ENCODE assay signal across 18 cellular contexts in the genomic region with DNA sequence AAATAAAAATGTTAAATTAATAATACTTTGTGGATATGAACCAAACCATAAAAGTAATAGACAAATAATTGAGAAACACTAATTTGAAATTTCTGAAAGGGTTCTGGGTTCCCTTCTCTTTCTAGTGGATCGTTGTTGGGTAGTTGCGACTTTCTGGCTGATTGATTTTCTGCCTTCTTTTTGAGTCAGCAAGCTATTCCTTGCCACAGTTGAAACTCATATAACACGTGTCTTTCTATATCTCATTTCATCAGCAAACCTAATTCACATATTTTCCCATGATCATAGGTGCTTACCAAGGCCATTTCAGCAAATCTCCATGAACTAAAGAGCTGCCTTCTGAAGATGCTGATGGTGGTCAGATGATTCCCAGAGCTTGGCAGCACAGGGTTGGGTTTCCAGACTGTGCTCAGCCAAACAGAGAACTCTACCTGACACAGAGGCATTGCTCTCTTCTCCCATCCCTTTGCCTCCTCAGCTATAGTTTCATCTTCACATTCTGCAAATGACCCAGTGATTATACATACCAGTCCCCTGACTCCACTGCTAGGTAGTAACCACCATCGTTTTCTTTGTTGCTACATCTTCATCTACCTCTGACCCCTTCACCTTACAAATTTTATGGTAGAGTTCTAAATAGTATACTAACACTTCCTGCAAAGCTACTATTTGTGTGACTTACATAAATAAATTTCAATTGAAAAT.
A peak's percentile ranks its signal among the peaks of the same experiment; 100 is the strongest.
DNase-seq lines count a peak whose midpoint lies in the region; ATAC-seq and TF ChIP-seq lines count a peak whose summit lies in the region.
"Had no signal": no experiment of that assay in that cellular context is flagged by ENCODE, and none has a peak within 500 bp of the region (broad histone marks: within the 10 kb centered on the region; RNA-seq: fewer than 3 reads in every experiment).

No MANE protein-coding gene starts in this region.

- no TSS peak for BruUV-seq in Caco-2 (replicated peaks; lab: Mats Ljungman, UMichigan)

- no peak overlapping the region for H3K4me3 ChIP-seq in Caco-2 (ENCODE audit: low read depth, low read length)
- no peak overlapping the region for H3K4me3 ChIP-seq in SJCRH30
- no peak overlapping the region for H3K4me3 ChIP-seq in esophagus muscularis mucosa
- H3K4me3 ChIP-seq: adrenal gland, HAP-1 had no signal

- H3K27me3 ChIP-seq in Caco-2 (replicated peaks; ENCODE audit: control insufficient read depth, insufficient read depth, low read length) (no peaks in the 10 kb centered on the region), SJCRH30 (no peaks in the 10 kb centered on the region), esophagus muscularis mucosa (no peaks in the 10 kb centered on the region)
- H3K27me3 ChIP-seq: adrenal gland had no signal

- H3K9me3 ChIP-seq in Caco-2 (no peaks in the 10 kb centered on the region), SJCRH30 (replicated peaks) (no peaks in the 10 kb centered on the region), esophagus muscularis mucosa (no peaks in the 10 kb centered on the region)
- H3K9me3 ChIP-seq: adrenal gland, HAP-1 had no signal

- H3K36me3 Mint-ChIP-seq in Caco-2 (ENCODE audit: insufficient read depth, unreplicated experiment) (no peaks in the 10 kb centered on the region), immature natural killer cell (no peaks in the 10 kb centered on the region)

- intact Hi-C loops in Caco-2 (cut with micrococcal nuclease; ENCODE audit: unreplicated experiment) (no loop called here), esophagus muscularis mucosa (cut with DNase I) (no loop called here)

- POLR2A ChIA-PET in Caco-2 (lab: Charles Lee): no interaction called here

- CTCF ChIA-PET in Caco-2 (lab: Charles Lee): no interaction called here

- ATAC-seq in GM19043 (IDR thresholded peaks at IDR 0.05; ENCODE audit: low read depth, unreplicated experiment) (peak; percentile 70), GM21717 (IDR thresholded peaks at IDR 0.05; ENCODE audit: unreplicated experiment) (peak; percentile 63), HG03095 (IDR thresholded peaks at IDR 0.05; ENCODE audit: unreplicated experiment) (peak; percentile 78)
- ATAC-seq: Right ventricle myocardium inferior had no signal

- H3K4me1 ChIP-seq in Caco-2 (peaks cover 9% of the 10 kb centered on the region), SJCRH30 (no peaks in the 10 kb centered on the region), esophagus muscularis mucosa (no peaks in the 10 kb centered on the region)
- H3K4me1 ChIP-seq: adrenal gland, HAP-1 had no signal

- H3K9me3 Mint-ChIP-seq in Caco-2 (ENCODE audit: unreplicated experiment) (no peaks in the 10 kb centered on the region), immature natural killer cell (peaks cover 0 to 8% (median 0%) of the 10 kb centered on the region in 6 donors)
- H3K9me3 Mint-ChIP-seq: activated CD4-positive, alpha-beta T cell treated with anti-CD3 and anti-CD28 coated beads, Interleukin-2, amount 10 ng/mL, durations not matched to agents 7 days and 5 days had no signal

- no peak for TF ChIP-seq POLR2A in esophagus muscularis mucosa (IDR thresholded peaks at IDR 0.05; ENCODE audit: low read depth)

- TF ChIP-seq CTCF in Caco-2 (IDR thresholded peaks at IDR 0.05; ENCODE audit: insufficient read depth in 1 of 2, low read depth in 1 of 2, low read length in 1 of 2, severe bottlenecking in 1 of 2, unreplicated experiment in 1 of 2) (no peak), esophagus muscularis mucosa (IDR thresholded peaks at IDR 0.05) (no peak)

- H3K27ac Mint-ChIP-seq in Caco-2 (ENCODE audit: unreplicated experiment) (peak overlapping the region; percentile 45), immature natural killer cell (no peak overlapping the region)
- H3K27ac Mint-ChIP-seq: activated CD4-positive, alpha-beta T cell treated with anti-CD3 and anti-CD28 coated beads, Interleukin-2, amount 10 ng/mL, durations not matched to agents 7 days and 5 days; activated T-cell treated with anti-CD3 and anti-CD28 coated beads, Interleukin-2, amount 50 U/mL, for 72 hours had no signal

- H3K4me1 Mint-ChIP-seq in Caco-2 (ENCODE audit: low read depth, unreplicated experiment) (no peaks in the 10 kb centered on the region), immature natural killer cell (no peaks in the 10 kb centered on the region)
- H3K4me1 Mint-ChIP-seq: activated CD4-positive, alpha-beta T cell treated with anti-CD3 and anti-CD28 coated beads, Interleukin-2, amount 10 ng/mL, durations not matched to agents 7 days and 5 days had no signal

- H3K36me3 ChIP-seq in Caco-2 (ENCODE audit: control insufficient read depth, insufficient read depth, low read length) (no peaks in the 10 kb centered on the region), SJCRH30 (no peaks in the 10 kb centered on the region), esophagus muscularis mucosa (no peaks in the 10 kb centered on the region)
- H3K36me3 ChIP-seq: adrenal gland, HAP-1 had no signal

- DNase-seq in Caco-2 (no peak), SJCRH30 (no peak), immature natural killer cell (no peak), esophagus muscularis mucosa (ENCODE audit: extremely low spot score) (no peak)
- DNase-seq in central memory CD4-positive, alpha-beta T cell: no peak
- DNase-seq: activated CD4-positive, alpha-beta T cell treated with anti-CD3 and anti-CD28 coated beads, Interleukin-2, amount 10 ng/mL, durations not matched to agents 7 days and 5 days; activated T-cell treated with anti-CD3 and anti-CD28 coated beads, Interleukin-2, amount 50 U/mL, for 72 hours; adrenal gland; kidney; NCI-H1930 had no signal

- 52% methylated on average over 4 of the region's 4 CpGs for WGBS in esophagus muscularis mucosa

- H3K4me3 Mint-ChIP-seq in Caco-2 (ENCODE audit: unreplicated experiment): no peak overlapping the region
- no peak overlapping the region for H3K4me3 Mint-ChIP-seq in immature natural killer cell
- H3K4me3 Mint-ChIP-seq: activated CD4-positive, alpha-beta T cell treated with anti-CD3 and anti-CD28 coated beads, Interleukin-2, amount 10 ng/mL, durations not matched to agents 7 days and 5 days; activated T-cell treated with anti-CD3 and anti-CD28 coated beads, Interleukin-2, amount 50 U/mL, for 72 hours had no signal

- no peak for TF ChIP-seq EP300 in esophagus muscularis mucosa (IDR thresholded peaks at IDR 0.05)

- no peak overlapping the region for H3K27ac ChIP-seq in SJCRH30
- no peak overlapping the region for H3K27ac ChIP-seq in esophagus muscularis mucosa (replicated peaks in 1 of 4)
- H3K27ac ChIP-seq: 22Rv1, adrenal gland, C4-2B, epithelial cell of prostate had no signal

- H3K27me3 Mint-ChIP-seq in Caco-2 (ENCODE audit: insufficient read depth, unreplicated experiment) (no peaks in the 10 kb centered on the region), immature natural killer cell (ENCODE audit: low read depth in 3 of 3) (no peaks in the 10 kb centered on the region)
- H3K27me3 Mint-ChIP-seq: activated CD4-positive, alpha-beta T cell treated with anti-CD3 and anti-CD28 coated beads, Interleukin-2, amount 10 ng/mL, durations not matched to agents 7 days and 5 days had no signal
